8 cellular contexts compared by ENCODE assay signal in genomic region chr3:56042326-56042951, GRCh38.
DNase-seq lines count a peak whose midpoint lies in the region; ATAC-seq and TF ChIP-seq lines count a peak whose summit lies in the region.

No MANE protein-coding gene starts in this region.

- no peaks in the 10 kb centered on the region for H3K36me3 ChIP-seq in left lung

- peaks cover 0 to 23% of the 10 kb centered on the region in 2 donors for H3K9me3 ChIP-seq in left lung

- H3K27ac Mint-ChIP-seq in natural killer cell treated with Interleukin-12 subunit alpha and Interleukin-12 subunit beta and Interleukin-15 and Interleukin-18, amount 100 ng/mL, for 72 hours, result no peak overlapping the region
- no peak overlapping the region for H3K27ac Mint-ChIP-seq in stimulated activated naive B cell treated with anti-CD40 and anti-IgM and Interleukin-4, amounts not matched to agents 10 μg/mL and 1 μg/mL and 100 μg/mL, for 72 hours

- H3K27me3 Mint-ChIP-seq in natural killer cell treated with Interleukin-12 subunit alpha and Interleukin-12 subunit beta and Interleukin-15 and Interleukin-18, amount 100 ng/mL, for 72 hours, result peaks cover 0 to 2% of the 10 kb centered on the region in 2 donors
- H3K27me3 Mint-ChIP-seq in stimulated activated naive B cell treated with anti-CD40 and anti-IgM and Interleukin-4, amounts not matched to agents 10 μg/mL and 1 μg/mL and 100 μg/mL, for 72 hours, result peaks cover 0 to 3% of the 10 kb centered on the region in 2 donors

- no peak overlapping the region for H3K4me3 ChIP-seq in left lung

- peak; percentile 94 for ATAC-seq in left lung
- ATAC-seq in GM19397 (IDR thresholded peaks at IDR 0.05; ENCODE audit: unreplicated experiment), result no peak
- no peak for ATAC-seq in natural killer cell treated with Interleukin-12 subunit alpha and Interleukin-12 subunit beta and Interleukin-15 and Interleukin-18, amount 100 ng/mL, for 72 hours
- no peak for ATAC-seq in stimulated activated naive B cell treated with anti-CD40 and anti-IgM and Interleukin-4, amounts not matched to agents 10 μg/mL and 1 μg/mL and 100 μg/mL, for 72 hours (replicated peaks)

- H3K4me3 Mint-ChIP-seq in natural killer cell treated with Interleukin-12 subunit alpha and Interleukin-12 subunit beta and Interleukin-15 and Interleukin-18, amount 100 ng/mL, for 72 hours, result no peak overlapping the region
- H3K4me3 Mint-ChIP-seq in stimulated activated naive B cell treated with anti-CD40 and anti-IgM and Interleukin-4, amounts not matched to agents 10 μg/mL and 1 μg/mL and 100 μg/mL, for 72 hours, result no peak overlapping the region

- peaks cover 6% of the 10 kb centered on the region for H3K9me3 Mint-ChIP-seq in natural killer cell treated with Interleukin-12 subunit alpha and Interleukin-12 subunit beta and Interleukin-15 and Interleukin-18, amount 100 ng/mL, for 72 hours
- H3K9me3 Mint-ChIP-seq in stimulated activated naive B cell treated with anti-CD40 and anti-IgM and Interleukin-4, amounts not matched to agents 10 μg/mL and 1 μg/mL and 100 μg/mL, for 72 hours, result peaks cover under 1 to 14% of the 10 kb centered on the region in 2 donors

- no peak overlapping the region for H3K27ac ChIP-seq in left lung

- peak; percentile 39 to 40 for TF ChIP-seq CTCF in left lung (IDR thresholded peaks at IDR 0.05)

- H3K4me1 ChIP-seq in left lung, result no peaks in the 10 kb centered on the region

- H3K27me3 ChIP-seq in left lung, result peaks cover 0 to 9% of the 10 kb centered on the region in 2 donors

- peak; percentile 42 for DNase-seq in EL
- DNase-seq in NCI-H146 (lab: John Stamatoyannopoulos, UW), result peak; percentile 27
- peak; percentile 5 for DNase-seq in brain pericyte (ENCODE audit: low read depth, low spot score)
- no peak for DNase-seq in left lung
- DNase-seq in natural killer cell treated with Interleukin-12 subunit alpha and Interleukin-12 subunit beta and Interleukin-15 and Interleukin-18, amount 100 ng/mL, for 72 hours (ENCODE audit: low spot score), result no peak
- no peak for DNase-seq in stimulated activated naive B cell treated with anti-CD40 and anti-IgM and Interleukin-4, amounts not matched to agents 10 μg/mL and 1 μg/mL and 100 μg/mL, for 72 hours
- no peak for DNase-seq in HuH-7.5 (ENCODE audit: low spot score)

- no peaks in the 10 kb centered on the region for H3K36me3 Mint-ChIP-seq in natural killer cell treated with Interleukin-12 subunit alpha and Interleukin-12 subunit beta and Interleukin-15 and Interleukin-18, amount 100 ng/mL, for 72 hours
- H3K36me3 Mint-ChIP-seq in stimulated activated naive B cell treated with anti-CD40 and anti-IgM and Interleukin-4, amounts not matched to agents 10 μg/mL and 1 μg/mL and 100 μg/mL, for 72 hours, result no peaks in the 10 kb centered on the region

- no peaks in the 10 kb centered on the region for H3K4me1 Mint-ChIP-seq in natural killer cell treated with Interleukin-12 subunit alpha and Interleukin-12 subunit beta and Interleukin-15 and Interleukin-18, amount 100 ng/mL, for 72 hours (ENCODE audit: low read depth in 2 of 2)
- H3K4me1 Mint-ChIP-seq in stimulated activated naive B cell treated with anti-CD40 and anti-IgM and Interleukin-4, amounts not matched to agents 10 μg/mL and 1 μg/mL and 100 μg/mL, for 72 hours, result no peaks in the 10 kb centered on the region

- intact Hi-C loops in left lung (cut with DNase I), result no loop called here

Comparison
In these comparisons a context has a peak if more than half of its experiments do, and no peak if none do; other contexts are left out.
1. DNase-seq: peak in EL (single experiment), NCI-H146 (single experiment) and brain pericyte (single experiment); none in left lung (0 of 2), natural killer cell treated with Interleukin-12 subunit alpha and Interleukin-12 subunit beta and Interleukin-15 and Interleukin-18, amount 100 ng/mL, for 72 hours (single experiment), stimulated activated naive B cell treated with anti-CD40 and anti-IgM and Interleukin-4, amounts not matched to agents 10 μg/mL and 1 μg/mL and 100 μg/mL, for 72 hours (single experiment) and HuH-7.5 (single experiment).